ENCODE assay signal across 26 cellular contexts in genomic region chr22:36012332-36012731, GRCh38.
"Had no signal": no experiment of that assay in that cellular context is flagged by ENCODE, and none has a peak within 500 bp of the region (broad histone marks: within the 10 kb centered on the region; RNA-seq: fewer than 3 reads in every experiment).

No MANE protein-coding gene starts in this region.

- H3K9ac ChIP-seq: KMS-11 had no signal

- H3K27me3 ChIP-seq: Peyer's patch, SJSA1 had no signal

- H3K27me3 Mint-ChIP-seq: brain had no signal

- H3K36me3 Mint-ChIP-seq: activated naive CD4-positive, alpha-beta T cell treated with anti-CD3 and anti-CD28 coated beads, Interleukin-2, amount 50 U/mL, for 24 hours; brain; WTC11 had no signal

- H3K4me2 ChIP-seq: KMS-11 had no signal

- H3K27ac Mint-ChIP-seq: activated CD8-positive, alpha-beta T cell treated with anti-CD3 and anti-CD28 coated beads, Interleukin-2, amount 10 ng/mL, durations not matched to agents 7 days and 5 days; activated naive CD4-positive, alpha-beta T cell treated with anti-CD3 and anti-CD28 coated beads, Interleukin-2, amount 50 U/mL, for 24 hours; T-helper 17 cell; WTC11 had no signal

- H3K9me3 ChIP-seq: Peyer's patch, SJSA1 had no signal

- H3K36me3 ChIP-seq: Peyer's patch, SJSA1 had no signal

- ATAC-seq: activated CD8-positive, alpha-beta T cell treated with anti-CD3 and anti-CD28 coated beads, Interleukin-2, amount 10 ng/mL, durations not matched to agents 7 days and 5 days; T-helper 17 cell; WTC11 had no signal

- DNase-seq: activated CD4-positive, alpha-beta T cell treated with anti-CD3 and anti-CD28 coated beads for 48 hours; activated CD4-positive, alpha-beta T cell treated with anti-CD3 and anti-CD28 coated beads, Interleukin-2, amount 50 U/mL, for 4 hours; activated CD4-positive, CD25-positive, alpha-beta regulatory T cell treated with anti-CD3 and anti-CD28 coated beads, Interleukin-2, amount 50 U/mL, for 72 hours; activated CD8-positive, alpha-beta memory T cell treated with anti-CD3 and anti-CD28 coated beads, Interleukin-2, amount 50 U/mL, for 48 hours; activated CD8-positive, alpha-beta T cell treated with anti-CD3 and anti-CD28 coated beads, Interleukin-2, amount 10 ng/mL, durations not matched to agents 7 days and 5 days; activated T-cell treated with anti-CD3 and anti-CD28 coated beads, Interleukin-2, amount 50 U/mL, for 1 hour; MV-4-11; NCI-H1092 treated with DMSO at 0.1 percent for 48 hours; NCI-H1417 treated with DMSO at 0.1 percent for 48 hours; NCI-H1694; NCI-H2029; NCI-H345; NCI-H510A; NCI-H526 treated with DMSO at 0.1 percent for 48 hours; NK-92 treated with Interleukin-12 subunit alpha and Interleukin-12 subunit beta, amount 100 ng/mL, for 24 hours; Peyer's patch; Right ventricle myocardium superior; T-helper 17 cell; T-helper 9 cell had no signal

- H3K4me1 Mint-ChIP-seq: activated naive CD4-positive, alpha-beta T cell treated with anti-CD3 and anti-CD28 coated beads, Interleukin-2, amount 50 U/mL, for 24 hours; central memory CD8-positive, alpha-beta T cell had no signal

- H3K27ac ChIP-seq: KMS-11, Peyer's patch, RWPE1, SJSA1 had no signal

- H3K4me3 ChIP-seq: Peyer's patch, SJSA1 had no signal

- H3K9me3 Mint-ChIP-seq: activated naive CD4-positive, alpha-beta T cell treated with anti-CD3 and anti-CD28 coated beads, Interleukin-2, amount 50 U/mL, for 24 hours; brain; central memory CD8-positive, alpha-beta T cell; WTC11 had no signal

- H3K4me3 Mint-ChIP-seq: activated CD8-positive, alpha-beta T cell treated with anti-CD3 and anti-CD28 coated beads, Interleukin-2, amount 10 ng/mL, durations not matched to agents 7 days and 5 days; activated naive CD4-positive, alpha-beta T cell treated with anti-CD3 and anti-CD28 coated beads, Interleukin-2, amount 50 U/mL, for 24 hours; brain; central memory CD8-positive, alpha-beta T cell; T-helper 17 cell; WTC11 had no signal
